Comparison of ENCODE assay signal across 33 cellular contexts in genomic region chr15:100516592-100517489, GRCh38. TPM values are rescaled to one million over a fixed set of nuclear protein-coding genes. Genes with fewer than 3 reads are reported as not detected.
DNase-seq lines count a peak whose midpoint lies in the region; ATAC-seq, FAIRE-seq and TF ChIP-seq lines count a peak whose summit lies in the region.
"Had no signal": no experiment of that assay in that cellular context is flagged by ENCODE, and none has a peak within 500 bp of the region (broad histone marks: within the 10 kb centered on the region; RNA-seq: fewer than 3 reads in every experiment).

No MANE protein-coding gene starts in this region.

- TF ChIP-seq CTCF in heart left ventricle (IDR thresholded peaks at IDR 0.05): no peak
- TF ChIP-seq CTCF in bronchial epithelial cell (IDR thresholded peaks at IDR 0.05; ENCODE audit: insufficient read depth, low read length, severe bottlenecking): no peak
- TF ChIP-seq CTCF in osteoblast (IDR thresholded peaks at IDR 0.05; ENCODE audit: extremely low read depth, low read depth, low read length): no peak
- TF ChIP-seq CTCF in Calu3 (IDR thresholded peaks at IDR 0.05; ENCODE audit: unreplicated experiment): no peak

- H3K4me2 ChIP-seq in osteoblast (ENCODE audit: insufficient read depth, low read length): no peak overlapping the region
- H3K4me2 ChIP-seq: KMS-11 had no signal

- CTCF ChIA-PET in activated CD4-positive, alpha-beta T cell treated with anti-CD3 and anti-CD28 coated beads, Interleukin-2, amount 10 ng/mL, durations not matched to agents 7 days and 5 days (lab: Charles Lee): interaction anchor here (0.6 kb wide), 1 partner anchor 50 kb away, joined by 3 read pairs; no protein-coding TSS in a partner anchor
- CTCF ChIA-PET in Calu3 (lab: Charles Lee): no interaction called here

- H3K36me3 Mint-ChIP-seq in activated CD4-positive, alpha-beta T cell treated with anti-CD3 and anti-CD28 coated beads, Interleukin-2, amount 10 ng/mL, durations not matched to agents 7 days and 5 days (ENCODE audit: low read depth): peaks cover 7% of the 10 kb centered on the region
- H3K36me3 Mint-ChIP-seq in Calu3 (ENCODE audit: insufficient read depth, unreplicated experiment): no peaks in the 10 kb centered on the region
- H3K36me3 Mint-ChIP-seq: activated naive CD4-positive, alpha-beta T cell treated with anti-CD3 and anti-CD28 coated beads, Interleukin-2, amount 10 ng/mL, durations not matched to agents 7 days and 5 days; type B pancreatic cell had no signal

- H3K4me3 ChIP-seq in heart left ventricle (no peak overlapping the region), bronchial epithelial cell (ENCODE audit: low read depth, low read length) (no peak overlapping the region), osteoblast (ENCODE audit: insufficient read depth, low read length) (no peak overlapping the region)
- H3K4me3 ChIP-seq: cardiac muscle cell, esophagus squamous epithelium, lung, mucosa of descending colon, skin epidermis had no signal

- H3K9me3 Mint-ChIP-seq in activated CD4-positive, alpha-beta T cell treated with anti-CD3 and anti-CD28 coated beads, Interleukin-2, amount 10 ng/mL, durations not matched to agents 7 days and 5 days: peaks cover 4% of the 10 kb centered on the region
- H3K9me3 Mint-ChIP-seq in Calu3 (ENCODE audit: low read depth, unreplicated experiment): no peaks in the 10 kb centered on the region
- H3K9me3 Mint-ChIP-seq: activated CD4-positive, alpha-beta T cell treated with anti-CD3 and anti-CD28 coated beads, Interleukin-2, amount 10 ng/mL, durations not matched to agents 24 days and 14 days; activated naive CD4-positive, alpha-beta T cell treated with anti-CD3 and anti-CD28 coated beads, Interleukin-2, amount 10 ng/mL, durations not matched to agents 7 days and 5 days; activated T-cell treated with anti-CD3 and anti-CD28 coated beads, Interleukin-2, amount 50 U/mL, for 72 hours; endodermal cell; nephron progenitor cell; T-helper 2 cell treated with Interferon-gamma antibody and Interleukin-4, amounts not matched to agents 5 μg/mL and 100 μg/mL, for 36 hours; type B pancreatic cell had no signal

- ATAC-seq in heart left ventricle (peak in 3 of 4 donors; percentile 60 to 73 (median 72)), left cardiac atrium (no peak), HG03025 (IDR thresholded peaks at IDR 0.05; ENCODE audit: low FRiP score, unreplicated experiment) (no peak)
- ATAC-seq: mucosa of descending colon, SK-N-SH treated with all-trans-retinoic acid at 6 μM for 48 hours had no signal

- no TSS peak for BruUV-seq in Calu3 (replicated peaks; lab: Mats Ljungman, UMichigan)

- POLR2A ChIA-PET in activated CD4-positive, alpha-beta T cell treated with anti-CD3 and anti-CD28 coated beads, Interleukin-2, amount 10 ng/mL, durations not matched to agents 7 days and 5 days (lab: Charles Lee): no interaction called here

- peaks cover 22% of the 10 kb centered on the region for H3K4me1 Mint-ChIP-seq in activated CD4-positive, alpha-beta T cell treated with anti-CD3 and anti-CD28 coated beads, Interleukin-2, amount 10 ng/mL, durations not matched to agents 7 days and 5 days
- no peaks in the 10 kb centered on the region for H3K4me1 Mint-ChIP-seq in Calu3 (ENCODE audit: low read depth, unreplicated experiment)
- H3K4me1 Mint-ChIP-seq: nephron progenitor cell had no signal

- H3K27ac ChIP-seq in heart left ventricle: peak overlapping the region in 2 of 12 donors; percentile 37 to 62
- no peak overlapping the region for H3K27ac ChIP-seq in osteoblast (ENCODE audit: low read depth, low read length)
- H3K27ac ChIP-seq: cardiac muscle cell, esophagus squamous epithelium, KMS-11, VCaP had no signal

- H3K9me3 ChIP-seq in heart left ventricle (no peaks in the 10 kb centered on the region), osteoblast (ENCODE audit: low read depth, low read length) (no peaks in the 10 kb centered on the region)
- H3K9me3 ChIP-seq: esophagus squamous epithelium, mucosa of descending colon had no signal

- no peaks in the 10 kb centered on the region for H3K36me3 ChIP-seq in heart left ventricle
- H3K36me3 ChIP-seq in bronchial epithelial cell (ENCODE audit: control insufficient read depth, insufficient read depth, low read length): no peaks in the 10 kb centered on the region
- no peaks in the 10 kb centered on the region for H3K36me3 ChIP-seq in osteoblast (ENCODE audit: insufficient read depth, low read length)
- H3K36me3 ChIP-seq: cardiac muscle cell had no signal

- peaks cover 0 to 4% (median 0%) of the 10 kb centered on the region in 9 donors for H3K27me3 ChIP-seq in heart left ventricle
- H3K27me3 ChIP-seq in bronchial epithelial cell (ENCODE audit: control insufficient read depth, insufficient read depth, low read length): no peaks in the 10 kb centered on the region
- H3K27me3 ChIP-seq in osteoblast (ENCODE audit: insufficient read depth, low read length): no peaks in the 10 kb centered on the region
- H3K27me3 ChIP-seq: cardiac muscle cell, esophagus squamous epithelium had no signal

- H3K4me3 Mint-ChIP-seq in activated CD4-positive, alpha-beta T cell treated with anti-CD3 and anti-CD28 coated beads, Interleukin-2, amount 10 ng/mL, durations not matched to agents 7 days and 5 days: no peak overlapping the region
- H3K4me3 Mint-ChIP-seq in Calu3 (ENCODE audit: low read depth, unreplicated experiment): no peak overlapping the region
- H3K4me3 Mint-ChIP-seq: activated CD4-positive, alpha-beta T cell treated with anti-CD3 and anti-CD28 coated beads, Interleukin-2, amount 10 ng/mL, durations not matched to agents 24 days and 14 days; activated naive CD4-positive, alpha-beta T cell treated with anti-CD3 and anti-CD28 coated beads, Interleukin-2, amount 10 ng/mL, durations not matched to agents 7 days and 5 days; activated T-cell treated with anti-CD3 and anti-CD28 coated beads, Interleukin-2, amount 50 U/mL, for 72 hours; endodermal cell; nephron progenitor cell; T-helper 2 cell treated with Interferon-gamma antibody and Interleukin-4, amounts not matched to agents 5 μg/mL and 100 μg/mL, for 36 hours; type B pancreatic cell had no signal

- no peaks in the 10 kb centered on the region for H3K79me2 ChIP-seq in osteoblast (ENCODE audit: insufficient read depth, low read length)

- intact Hi-C loops in heart left ventricle (cut with DNase I): no loop called here
- intact Hi-C loops in left cardiac atrium (cut with DNase I): no loop called here
- intact Hi-C loops in Calu3 (cut with micrococcal nuclease; ENCODE audit: unreplicated experiment): no loop called here

- DNase-seq in heart left ventricle (no peak), left cardiac atrium (no peak), bronchial epithelial cell (ENCODE audit: low read depth) (no peak), osteoblast (ENCODE audit: insufficient read length, low spot score, missing footprints) (peak; percentile 57), Calu3 (no peak)
- DNase-seq in activated CD4-positive, alpha-beta T cell treated with anti-CD3 and anti-CD28 coated beads, Interleukin-2, amount 10 ng/mL, durations not matched to agents 7 days and 5 days: no peak
- DNase-seq in activated effector memory CD4-positive, alpha-beta T cell treated with Interleukin-2 at 50 U/mL for 16 hours: no peak
- DNase-seq: ACHN; activated CD4-positive, alpha-beta T cell treated with anti-CD3 and anti-CD28 coated beads, Interleukin-2, amount 10 ng/mL, durations not matched to agents 24 days and 14 days; activated naive CD4-positive, alpha-beta T cell treated with anti-CD3 and anti-CD28 coated beads, Interleukin-2, amount 10 ng/mL, durations not matched to agents 7 days and 5 days; activated T-cell treated with anti-CD3 and anti-CD28 coated beads, Interleukin-2, amount 50 U/mL, for 72 hours; amniotic stem cell; cortex of kidney; endodermal cell; esophagus squamous epithelium; GOT3; mucosa of descending colon; NCI-H2081 treated with DMSO at 0.1 percent for 48 hours; NCI-H524; nephron progenitor cell had no signal

- peaks cover 3% of the 10 kb centered on the region for H3K27me3 Mint-ChIP-seq in activated CD4-positive, alpha-beta T cell treated with anti-CD3 and anti-CD28 coated beads, Interleukin-2, amount 10 ng/mL, durations not matched to agents 7 days and 5 days
- peaks cover 53% of the 10 kb centered on the region for H3K27me3 Mint-ChIP-seq in Calu3 (ENCODE audit: unreplicated experiment)
- H3K27me3 Mint-ChIP-seq: activated CD4-positive, alpha-beta T cell treated with anti-CD3 and anti-CD28 coated beads, Interleukin-2, amount 10 ng/mL, durations not matched to agents 24 days and 14 days; type B pancreatic cell had no signal

- no peak overlapping the region for H2AFZ ChIP-seq in osteoblast (ENCODE audit: low read length)

- TF ChIP-seq POLR2A in heart left ventricle (IDR thresholded peaks at IDR 0.05): no peak

- no peak overlapping the region for H3K27ac Mint-ChIP-seq in activated CD4-positive, alpha-beta T cell treated with anti-CD3 and anti-CD28 coated beads, Interleukin-2, amount 10 ng/mL, durations not matched to agents 7 days and 5 days
- no peak overlapping the region for H3K27ac Mint-ChIP-seq in Calu3 (ENCODE audit: unreplicated experiment)
- H3K27ac Mint-ChIP-seq: activated CD4-positive, alpha-beta T cell treated with anti-CD3 and anti-CD28 coated beads, Interleukin-2, amount 10 ng/mL, durations not matched to agents 24 days and 14 days; activated naive CD4-positive, alpha-beta T cell treated with anti-CD3 and anti-CD28 coated beads, Interleukin-2, amount 10 ng/mL, durations not matched to agents 7 days and 5 days; activated T-cell treated with anti-CD3 and anti-CD28 coated beads, Interleukin-2, amount 50 U/mL, for 72 hours; endodermal cell; nephron progenitor cell; T-helper 2 cell treated with Interferon-gamma antibody and Interleukin-4, amounts not matched to agents 5 μg/mL and 100 μg/mL, for 36 hours; type B pancreatic cell had no signal

- H4K20me1 ChIP-seq in osteoblast (ENCODE audit: insufficient read depth, low read length): no peaks in the 10 kb centered on the region

- WGBS in heart left ventricle, 4 donors: 53 to 64% (median 56%) methylated on average over 5 of the region's 5 CpGs

- peak; percentile 36 for FAIRE-seq in bronchial epithelial cell (lab: Jason Lieb, UNC)
- FAIRE-seq: frontal cortex, RCC 7860 had no signal

- H3K4me1 ChIP-seq in heart left ventricle: peaks cover 0 to 35% (median 0%) of the 10 kb centered on the region in 12 donors
- no peaks in the 10 kb centered on the region for H3K4me1 ChIP-seq in osteoblast (ENCODE audit: insufficient read depth, low read length)

RNA-seq across cellular contexts. Expression of gene CERS3, which starts 11.9 kb away (rescaled TPM):
- total RNA-seq in heart left ventricle: not detected
- not detected for polyA plus RNA-seq in heart left ventricle
- total RNA-seq in left cardiac atrium: under 1 TPM in 1 of 2 donors, not detected in 1; 0.18 TPM
- 4.7 and 27.3 TPM in 2 replicates for total RNA-seq in bronchial epithelial cell
- total RNA-seq in osteoblast: not detected in 2 replicates
- total RNA-seq in activated CD4-positive, alpha-beta T cell treated with anti-CD3 and anti-CD28 coated beads, Interleukin-2, amount 10 ng/mL, durations not matched to agents 7 days and 5 days: under 1 TPM; 0.60 to 0.62 TPM
- total RNA-seq in Calu3 (2022): 0.42 and 0.61 TPM in 2 replicates
- total RNA-seq: cardiac muscle cell, posterior vena cava had no signal
- polyA plus RNA-seq: BJ, cardiac muscle cell had no signal

Comparison
In these comparisons a context has a peak if more than half of its experiments do, and no peak if none do; other contexts are left out.
1. ATAC-seq: peak in heart left ventricle (3 of 4); none in left cardiac atrium (0 of 2) and HG03025 (single experiment).